ENCODE assay signal across 8 cellular contexts in genomic region chr2:201130524-201131186, GRCh38. TPM values are rescaled to one million over a fixed set of nuclear protein-coding genes. Genes with fewer than 3 reads are reported as not detected.
A peak's percentile ranks its signal among the peaks of the same experiment; 100 is the strongest.
DNase-seq lines count a peak whose midpoint lies in the region; ATAC-seq and TF ChIP-seq lines count a peak whose summit lies in the region.

No MANE protein-coding gene starts in this region.

- no peaks in the 10 kb centered on the region for H3K27me3 Mint-ChIP-seq in activated CD4-positive, alpha-beta memory T cell treated with anti-CD3 and anti-CD28 coated beads for 36 hours
- H3K27me3 Mint-ChIP-seq in stimulated activated memory B cell treated with anti-CD40 and anti-IgM and Interleukin-4, amounts not matched to agents 10 μg/mL and 1 μg/mL and 100 μg/mL, for 72 hours = no peaks in the 10 kb centered on the region

- H3K4me3 ChIP-seq in AG09309 (ENCODE audit: control insufficient read depth, low read depth, low read length) (no peak overlapping the region), fibroblast of pulmonary artery (replicated peaks; ENCODE audit: low read depth, low read length) (peak overlapping the region; percentile 29)

- TF ChIP-seq CTCF in AG09309 (IDR thresholded peaks at IDR 0.05; ENCODE audit: control insufficient read depth, insufficient read depth, low read depth, low read length, missing control alignments) (no peak), fibroblast of pulmonary artery (IDR thresholded peaks at IDR 0.05; ENCODE audit: low read length, missing control alignments) (no peak)

- peaks cover 61% of the 10 kb centered on the region for H3K36me3 Mint-ChIP-seq in activated CD4-positive, alpha-beta memory T cell treated with anti-CD3 and anti-CD28 coated beads for 36 hours
- H3K36me3 Mint-ChIP-seq in stimulated activated memory B cell treated with anti-CD40 and anti-IgM and Interleukin-4, amounts not matched to agents 10 μg/mL and 1 μg/mL and 100 μg/mL, for 72 hours = peaks cover 51% of the 10 kb centered on the region

- H3K4me1 Mint-ChIP-seq in activated CD4-positive, alpha-beta memory T cell treated with anti-CD3 and anti-CD28 coated beads for 36 hours (ENCODE audit: low read depth) = peaks cover 54% of the 10 kb centered on the region
- peaks cover 72% of the 10 kb centered on the region for H3K4me1 Mint-ChIP-seq in stimulated activated memory B cell treated with anti-CD40 and anti-IgM and Interleukin-4, amounts not matched to agents 10 μg/mL and 1 μg/mL and 100 μg/mL, for 72 hours

- intact Hi-C loops in activated CD4-positive, alpha-beta memory T cell treated with anti-CD3 and anti-CD28 coated beads for 36 hours (cut with micrococcal nuclease) = loop anchor here (1.0 to 2.0 kb wide), 2 partner anchors 12 to 52 kb away; partner anchors contain the start of gene CASP10

- no peaks in the 10 kb centered on the region for H3K9me3 Mint-ChIP-seq in activated CD4-positive, alpha-beta memory T cell treated with anti-CD3 and anti-CD28 coated beads for 36 hours
- no peaks in the 10 kb centered on the region for H3K9me3 Mint-ChIP-seq in stimulated activated memory B cell treated with anti-CD40 and anti-IgM and Interleukin-4, amounts not matched to agents 10 μg/mL and 1 μg/mL and 100 μg/mL, for 72 hours

- H3K27ac Mint-ChIP-seq in activated CD4-positive, alpha-beta memory T cell treated with anti-CD3 and anti-CD28 coated beads for 36 hours = peak overlapping the region; percentile 94
- H3K27ac Mint-ChIP-seq in stimulated activated memory B cell treated with anti-CD40 and anti-IgM and Interleukin-4, amounts not matched to agents 10 μg/mL and 1 μg/mL and 100 μg/mL, for 72 hours = peak overlapping the region; percentile 96

- POLR2A ChIA-PET in activated CD4-positive, alpha-beta memory T cell treated with anti-CD3 and anti-CD28 coated beads for 36 hours (lab: Charles Lee) = interaction anchor here (1.1 to 5.7 kb wide), 9 partner anchors 20 to 317 kb away, joined by 3 to 44 read pairs (median 6); partner anchors contain the start of genes CLK1, NDUFB3, NIF3L1 and ORC2

- peak overlapping the region; percentile 92 for H3K4me3 Mint-ChIP-seq in activated CD4-positive, alpha-beta memory T cell treated with anti-CD3 and anti-CD28 coated beads for 36 hours
- peak overlapping the region; percentile 89 for H3K4me3 Mint-ChIP-seq in stimulated activated memory B cell treated with anti-CD40 and anti-IgM and Interleukin-4, amounts not matched to agents 10 μg/mL and 1 μg/mL and 100 μg/mL, for 72 hours

- ATAC-seq in HG02973 (IDR thresholded peaks at IDR 0.05; ENCODE audit: unreplicated experiment) (peak; percentile 34), HG03097 (IDR thresholded peaks at IDR 0.05; ENCODE audit: low FRiP score, unreplicated experiment) (no peak), HG03457 (IDR thresholded peaks at IDR 0.05; ENCODE audit: unreplicated experiment) (no peak), GM21737 (IDR thresholded peaks at IDR 0.05; ENCODE audit: unreplicated experiment) (no peak)
- peak; percentile 46 for ATAC-seq in stimulated activated memory B cell treated with anti-CD40 and anti-IgM and Interleukin-4, amounts not matched to agents 10 μg/mL and 1 μg/mL and 100 μg/mL, for 72 hours

- CTCF ChIA-PET in activated CD4-positive, alpha-beta memory T cell treated with anti-CD3 and anti-CD28 coated beads for 36 hours (lab: Charles Lee) = interaction anchor here (0.6 to 3.1 kb wide), 7 partner anchors 8 to 960 kb away, joined by 3 to 14 read pairs (median 4); no protein-coding TSS in a partner anchor

- DNase-seq in AG09309 (ENCODE audit: low read depth) (peak; percentile 46), fibroblast of pulmonary artery (ENCODE audit: low read depth) (peak; percentile 92)
- DNase-seq in activated CD4-positive, alpha-beta memory T cell treated with anti-CD3 and anti-CD28 coated beads for 36 hours = peak; percentile 55

RNA-seq across cellular contexts. Expression of gene CFLAR, which starts 14.7 kb away (rescaled TPM):
- 100 to 1,000 TPM; 325 to 343 TPM for total RNA-seq in activated CD4-positive, alpha-beta memory T cell treated with anti-CD3 and anti-CD28 coated beads for 36 hours

RNA-seq across cellular contexts. Expression of gene CASP10, which starts 52.3 kb away (rescaled TPM):
- 10 to 100 TPM; 15.9 to 16.7 TPM for total RNA-seq in activated CD4-positive, alpha-beta memory T cell treated with anti-CD3 and anti-CD28 coated beads for 36 hours

RNA-seq across cellular contexts. Expression of gene NDUFB3, which starts 58.9 kb away (rescaled TPM):
- total RNA-seq in activated CD4-positive, alpha-beta memory T cell treated with anti-CD3 and anti-CD28 coated beads for 36 hours = 100 to 1,000 TPM; 158 to 162 TPM

RNA-seq across cellular contexts. Expression of gene HYCC2, which starts 59.2 kb away (rescaled TPM):
- 10 to 100 TPM; 18.9 to 20.5 TPM for total RNA-seq in activated CD4-positive, alpha-beta memory T cell treated with anti-CD3 and anti-CD28 coated beads for 36 hours

Comparison
In these comparisons a context has a peak if more than half of its experiments do, and no peak if none do; other contexts are left out.
1. ATAC-seq: peak in HG02973 (single experiment) and stimulated activated memory B cell treated with anti-CD40 and anti-IgM and Interleukin-4, amounts not matched to agents 10 μg/mL and 1 μg/mL and 100 μg/mL, for 72 hours (single experiment); none in HG03097 (single experiment), HG03457 (single experiment) and GM21737 (single experiment).
2. Peak in every context shown above with its lines, with median percentiles within 50 percentile points of each other: DNase-seq.